In the genomic region with DNA sequence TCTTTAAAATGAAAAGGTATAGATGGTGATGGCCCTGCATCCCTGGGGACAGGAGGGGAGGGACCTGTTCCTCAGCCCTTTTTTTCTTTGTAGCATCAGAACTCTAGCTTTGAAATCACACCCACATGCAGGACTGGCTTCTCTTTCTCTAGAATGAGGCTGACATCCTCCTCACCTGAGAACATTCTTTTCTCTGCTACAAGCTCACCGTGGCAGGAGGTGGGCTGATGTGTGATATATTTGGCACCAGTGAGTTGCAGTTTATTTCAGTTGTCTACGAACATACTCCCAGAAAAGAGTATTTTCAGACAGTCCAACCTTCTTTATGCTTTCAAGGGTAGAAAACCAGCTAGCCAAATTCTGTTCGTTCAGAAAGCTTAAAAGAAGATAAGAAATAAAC, we compare ENCODE assay signal across 24 cellular contexts. TPM values are rescaled to one million over a fixed set of nuclear protein-coding genes. Genes with fewer than 3 reads are reported as not detected.
A peak's percentile ranks its signal among the peaks of the same experiment; 100 is the strongest.
DNase-seq lines count a peak whose midpoint lies in the region; ATAC-seq and TF ChIP-seq lines count a peak whose summit lies in the region.
"Had no signal": no experiment of that assay in that cellular context is flagged by ENCODE, and none has a peak within 500 bp of the region (broad histone marks: within the 10 kb centered on the region; RNA-seq: fewer than 3 reads in every experiment).

No MANE protein-coding gene starts in this region.

- no peaks in the 10 kb centered on the region for H3K4me1 ChIP-seq in breast epithelium
- H3K4me1 ChIP-seq: BE2C had no signal

- H3K27ac ChIP-seq in breast epithelium: no peak overlapping the region
- H3K27ac ChIP-seq: BLaER1 had no signal

- intact Hi-C loops in head of caudate nucleus (cut with DNase I): no loop called here
- intact Hi-C loops in breast epithelium (cut with DNase I; ENCODE audit: low total_unique reads): loop anchor here (5.0 kb wide), 1 partner anchor 272 kb away; no protein-coding TSS in a partner anchor

- H3K27me3 ChIP-seq in breast epithelium: no peaks in the 10 kb centered on the region
- H3K27me3 ChIP-seq: BE2C, BLaER1 had no signal

- peak in 39 of 42 donors; percentile 14 to 90 (median 55) for DNase-seq in head of caudate nucleus
- peak in 29 of 56 donors; percentile 2 to 84 (median 29) for DNase-seq in nucleus accumbens (lab: John Stamatoyannopoulos, UW)
- peak; percentile 76 for DNase-seq in putamen (ENCODE audit: low spot score)
- DNase-seq in NCI-H2029 (lab: John Stamatoyannopoulos, UW): no peak
- DNase-seq in breast epithelium (ENCODE audit: low spot score in 2 of 2): no peak
- DNase-seq: 8988T; ACHN; BE2C; C1 segment of cervical spinal cord; CD4-positive, alpha-beta memory T cell; CD4-positive, CD25-positive, alpha-beta regulatory T cell; CD8-positive, alpha-beta memory T cell; COR-L47; DMS 273 treated with DMSO at 0.1 percent for 48 hours; DMS153; DMS53; DMS79; DND-41; EL; GDM1 had no signal

- H3K9me3 ChIP-seq in breast epithelium: no peaks in the 10 kb centered on the region
- H3K9me3 ChIP-seq: BE2C, BLaER1 had no signal

- H3K4me3 ChIP-seq in breast epithelium: no peak overlapping the region
- H3K4me3 ChIP-seq: BLaER1, GM12878 had no signal

- no peaks in the 10 kb centered on the region for H3K36me3 ChIP-seq in breast epithelium
- H3K36me3 ChIP-seq: BE2C, BLaER1 had no signal

- TF ChIP-seq POLR2A in breast epithelium (IDR thresholded peaks at IDR 0.05): no peak

- no peak for TF ChIP-seq CTCF in breast epithelium (IDR thresholded peaks at IDR 0.05)

- no peak for ATAC-seq in GM19023 (IDR thresholded peaks at IDR 0.05; ENCODE audit: unreplicated experiment)
- ATAC-seq: GM12878 had no signal

RNA-seq across cellular contexts. Expression of gene RARB, which starts 43.6 kb away (rescaled TPM):
- total RNA-seq in breast epithelium: 10 to 100 TPM in 1 of 3 donors, 1 to 10 TPM in 1, under 1 TPM in 1; 0.80 to 20.1 (median 8.2) TPM
- total RNA-seq: CD4-positive, alpha-beta memory T cell; CD4-positive, CD25-positive, alpha-beta regulatory T cell; CD8-positive, alpha-beta memory T cell; G401; GM12878 had no signal

Comparison
In these comparisons a context has a peak if more than half of its experiments do, and no peak if none do; other contexts are left out.
1. DNase-seq: peak in head of caudate nucleus (39 of 42), nucleus accumbens (29 of 56) and putamen (single experiment); none in NCI-H2029 (single experiment) and breast epithelium (0 of 2).